8 cellular contexts compared by ENCODE assay signal in genomic region chr15:70741677-70742293, GRCh38. TPM values are rescaled to one million over a fixed set of nuclear protein-coding genes. Genes with fewer than 3 reads are reported as not detected.
DNase-seq lines count a peak whose midpoint lies in the region; ATAC-seq and TF ChIP-seq lines count a peak whose summit lies in the region.

No MANE protein-coding gene starts in this region.

- no peak for ATAC-seq in HG02981 (IDR thresholded peaks at IDR 0.05; ENCODE audit: unreplicated experiment)

- peak overlapping the region; percentile 38 for H3K4me3 ChIP-seq in coronary artery
- no peak overlapping the region for H3K4me3 ChIP-seq in muscle layer of duodenum (ENCODE audit: low read depth in 1 of 2, low read length in 2 of 2)

- H3K36me3 ChIP-seq in muscle layer of duodenum (ENCODE audit: control insufficient read depth in 1 of 2, insufficient read depth in 2 of 2, low read length in 2 of 2) = no peaks in the 10 kb centered on the region

- H3K27ac ChIP-seq in coronary artery (peak overlapping the region; percentile 54 to 86), muscle layer of duodenum (ENCODE audit: low read length) (peak overlapping the region; percentile 87)

- no peaks in the 10 kb centered on the region for H3K9me3 ChIP-seq in muscle layer of duodenum (ENCODE audit: control insufficient read depth in 1 of 2, low read length in 2 of 2)

- DNase-seq in CD1c-positive myeloid dendritic cell (ENCODE audit: extremely low spot score) (peak; percentile 61), NCI-H460 (ENCODE audit: extremely low read depth, low read depth) (peak; percentile 61), coronary artery (ENCODE audit: low spot score) (no peak), NCI-H345 treated with DMSO at 0.1 percent for 48 hours (lab: John Stamatoyannopoulos, UW; ENCODE audit: unreplicated experiment) (no peak)
- no peak for DNase-seq in activated CD4-positive, alpha-beta T cell treated with anti-CD3 and anti-CD28 coated beads, Interleukin-2, amount 50 U/mL, for 1 hour
- no peak for DNase-seq in activated naive CD4-positive, alpha-beta T cell (lab: John Stamatoyannopoulos, UW)

- no peak for TF ChIP-seq CTCF in coronary artery (IDR thresholded peaks at IDR 0.05)

- peaks cover 6 to 13% of the 10 kb centered on the region in 2 donors for H3K4me1 ChIP-seq in muscle layer of duodenum (ENCODE audit: control insufficient read depth in 1 of 2, insufficient read depth in 2 of 2, low read length in 2 of 2)

- H3K27me3 ChIP-seq in muscle layer of duodenum (ENCODE audit: low read depth, low read length) = no peaks in the 10 kb centered on the region

RNA-seq across cellular contexts. Expression of gene UACA, which starts 21.6 kb away (rescaled TPM):
- total RNA-seq in NCI-H460 (2014; rRNA removed; shearing (Covaris generic)) = 19.0 and 28.5 TPM in 2 replicates
- polyA plus RNA-seq in NCI-H460 (2014; cell fraction: nucleus; rRNA removed) = 21.2 and 24.0 TPM in 2 replicates

Comparison
In these comparisons a context has a peak if more than half of its experiments do, and no peak if none do; other contexts are left out.
1. DNase-seq: peak in CD1c-positive myeloid dendritic cell (single experiment) and NCI-H460 (single experiment); none in coronary artery (single experiment), activated CD4-positive, alpha-beta T cell treated with anti-CD3 and anti-CD28 coated beads, Interleukin-2, amount 50 U/mL, for 1 hour (single experiment), activated naive CD4-positive, alpha-beta T cell (0 of 4) and NCI-H345 treated with DMSO at 0.1 percent for 48 hours (single experiment).